In the genomic region with DNA sequence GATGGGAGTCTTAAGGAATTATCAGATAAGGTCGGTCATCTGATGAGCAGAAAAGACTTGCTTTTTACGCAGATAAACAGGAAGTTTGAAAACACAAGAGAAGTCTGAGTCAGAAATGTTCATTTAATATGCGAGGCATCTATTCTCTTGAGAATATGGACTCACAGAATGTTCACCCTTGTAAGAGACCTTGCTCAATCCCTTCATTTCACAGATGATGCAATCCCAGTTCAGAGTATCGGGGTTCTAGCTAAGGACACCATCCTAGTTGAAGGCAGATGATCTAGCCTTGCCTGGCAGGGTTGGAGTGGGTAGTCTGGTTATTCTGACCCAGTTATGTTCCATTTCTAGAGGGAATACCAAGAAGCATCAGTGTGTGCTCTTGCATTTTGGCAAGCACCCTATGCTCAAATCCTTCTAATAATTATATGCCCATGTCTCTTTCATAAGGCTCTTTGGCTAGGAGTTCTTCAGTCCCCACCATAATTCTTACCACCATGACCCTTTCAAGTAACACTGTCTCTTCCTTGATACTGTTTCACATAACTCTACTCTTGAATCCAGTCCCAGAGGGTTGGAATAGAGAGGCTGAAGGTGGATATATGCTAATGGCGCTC, we compare ENCODE assay signal across 8 cellular contexts. TPM values are rescaled to one million over a fixed set of nuclear protein-coding genes. Genes with fewer than 3 reads are reported as not detected.
DNase-seq lines count a peak whose midpoint lies in the region; ATAC-seq, FAIRE-seq and TF ChIP-seq lines count a peak whose summit lies in the region.

No MANE protein-coding gene starts in this region.

- no peak overlapping the region for H3K4me3 ChIP-seq in foreskin fibroblast (ENCODE audit: low read depth in 1 of 2, low read length in 2 of 2)
- H3K4me3 ChIP-seq in smooth muscle cell, result no peak overlapping the region
- no peak overlapping the region for H3K4me3 ChIP-seq in Caco-2 (ENCODE audit: low read depth, low read length)

- intact Hi-C loops in activated CD8-positive, alpha-beta T cell treated with anti-CD3 and anti-CD28 coated beads for 36 hours (cut with micrococcal nuclease), result loop anchor here (5.0 kb wide), 1 partner anchor 42 kb away; the partner anchor contains the start of gene YPEL2
- intact Hi-C loops in Caco-2 (cut with micrococcal nuclease; ENCODE audit: unreplicated experiment), result no loop called here

- peak overlapping the region; percentile 55 for H3K4me3 Mint-ChIP-seq in activated CD8-positive, alpha-beta T cell treated with anti-CD3 and anti-CD28 coated beads for 36 hours
- no peak overlapping the region for H3K4me3 Mint-ChIP-seq in Caco-2 (ENCODE audit: unreplicated experiment)

- no peak overlapping the region for H3K4me2 ChIP-seq in smooth muscle cell

- peak overlapping the region; percentile 91 for H3K27ac Mint-ChIP-seq in activated CD8-positive, alpha-beta T cell treated with anti-CD3 and anti-CD28 coated beads for 36 hours
- H3K27ac Mint-ChIP-seq in Caco-2 (ENCODE audit: unreplicated experiment), result no peak overlapping the region

- peaks cover 61% of the 10 kb centered on the region for H3K4me1 Mint-ChIP-seq in activated CD8-positive, alpha-beta T cell treated with anti-CD3 and anti-CD28 coated beads for 36 hours (ENCODE audit: low read depth)
- H3K4me1 Mint-ChIP-seq in Caco-2 (ENCODE audit: low read depth, unreplicated experiment), result peaks cover 14% of the 10 kb centered on the region

- POLR2A ChIA-PET in activated CD8-positive, alpha-beta T cell treated with anti-CD3 and anti-CD28 coated beads for 36 hours (lab: Charles Lee), result interaction anchor here (0.7 to 2.3 kb wide), 4 partner anchors 9 to 346 kb away, joined by 3 to 11 read pairs (median 4); no protein-coding TSS in a partner anchor
- POLR2A ChIA-PET in Caco-2 (lab: Charles Lee), result no interaction called here

- H2AFZ ChIP-seq in smooth muscle cell (ENCODE audit: low read depth), result no peak overlapping the region

- no peak for TF ChIP-seq CTCF in activated CD8-positive, alpha-beta T cell treated with anti-CD3 and anti-CD28 coated beads for 36 hours (IDR thresholded peaks at IDR 0.05)
- TF ChIP-seq CTCF in foreskin fibroblast (IDR thresholded peaks at IDR 0.05; ENCODE audit: low read depth, low read length) (no peak), smooth muscle cell (IDR thresholded peaks at IDR 0.05; ENCODE audit: borderline replicate concordance, insufficient read depth, poor library complexity, severe bottlenecking) (no peak), Caco-2 (IDR thresholded peaks at IDR 0.05; ENCODE audit: insufficient read depth in 1 of 2, low read depth in 1 of 2, low read length in 1 of 2, severe bottlenecking in 1 of 2, unreplicated experiment in 1 of 2) (no peak)

- H3K4me1 ChIP-seq in smooth muscle cell (ENCODE audit: low read depth), result peaks cover 45% of the 10 kb centered on the region
- peaks cover 7% of the 10 kb centered on the region; the same call in 1 of the 2 replicates for H3K4me1 ChIP-seq in Caco-2

- CTCF ChIA-PET in activated CD8-positive, alpha-beta T cell treated with anti-CD3 and anti-CD28 coated beads for 36 hours (lab: Charles Lee), result interaction anchor here (1.2 to 2.2 kb wide), 3 partner anchors 41 to 54 kb away, joined by 4 to 7 read pairs (median 6); no protein-coding TSS in a partner anchor
- CTCF ChIA-PET in Caco-2 (lab: Charles Lee), result no interaction called here

- H3K9me3 ChIP-seq in smooth muscle cell (replicated peaks; ENCODE audit: low read depth) (no peaks in the 10 kb centered on the region), Caco-2 (no peaks in the 10 kb centered on the region)

- peaks cover 3% of the 10 kb centered on the region for H3K36me3 Mint-ChIP-seq in activated CD8-positive, alpha-beta T cell treated with anti-CD3 and anti-CD28 coated beads for 36 hours (ENCODE audit: low read depth)
- H3K36me3 Mint-ChIP-seq in Caco-2 (ENCODE audit: insufficient read depth, unreplicated experiment), result no peaks in the 10 kb centered on the region

- TF ChIP-seq POLR2A in GM12892 (IDR thresholded peaks at IDR 0.05; ENCODE audit: low read depth, low read length), result no peak

- H3K9ac ChIP-seq in smooth muscle cell (ENCODE audit: low read depth), result no peak overlapping the region

- peak; percentile 32 for ATAC-seq in activated CD8-positive, alpha-beta T cell treated with anti-CD3 and anti-CD28 coated beads for 36 hours
- no peak for ATAC-seq in GM21367 (IDR thresholded peaks at IDR 0.05; ENCODE audit: unreplicated experiment)

- H3K36me3 ChIP-seq in smooth muscle cell (ENCODE audit: low read depth), result no peaks in the 10 kb centered on the region
- no peaks in the 10 kb centered on the region; the same call in 1 of the 2 replicates for H3K36me3 ChIP-seq in Caco-2 (ENCODE audit: control insufficient read depth, insufficient read depth, low read length)

- no peaks in the 10 kb centered on the region for H4K20me1 ChIP-seq in smooth muscle cell (ENCODE audit: low read depth)

- 50% methylated on average over 5 of the region's 5 CpGs for WGBS in smooth muscle cell (ENCODE audit: low lambda C conversion rate)

- H3K27me3 Mint-ChIP-seq in activated CD8-positive, alpha-beta T cell treated with anti-CD3 and anti-CD28 coated beads for 36 hours, result no peaks in the 10 kb centered on the region
- H3K27me3 Mint-ChIP-seq in Caco-2 (ENCODE audit: insufficient read depth, unreplicated experiment), result no peaks in the 10 kb centered on the region

- no peaks in the 10 kb centered on the region for H3K9me3 Mint-ChIP-seq in activated CD8-positive, alpha-beta T cell treated with anti-CD3 and anti-CD28 coated beads for 36 hours
- no peaks in the 10 kb centered on the region for H3K9me3 Mint-ChIP-seq in Caco-2 (ENCODE audit: unreplicated experiment)

- H3K27me3 ChIP-seq in smooth muscle cell (ENCODE audit: low read depth) (no peaks in the 10 kb centered on the region), Caco-2 (replicated peaks; ENCODE audit: control insufficient read depth, insufficient read depth, low read length) (no peaks in the 10 kb centered on the region)

- peak; percentile 24 for FAIRE-seq in GM12892 (lab: Jason Lieb, UNC)

- peak overlapping the region; percentile 65 for H3K27ac ChIP-seq in smooth muscle cell (ENCODE audit: low read depth)

- DNase-seq in GM12892 (ENCODE audit: insufficient read length), result no peak
- no peak for DNase-seq in activated CD8-positive, alpha-beta T cell treated with anti-CD3 and anti-CD28 coated beads for 36 hours
- DNase-seq in foreskin fibroblast, result peak; percentile 72 to 84
- DNase-seq in smooth muscle cell (lab: John Stamatoyannopoulos, UW; ENCODE audit: unreplicated experiment), result no peak
- DNase-seq in midbrain (lab: John Stamatoyannopoulos, UW), result no peak
- no peak for DNase-seq in Caco-2
- no peak for DNase-seq in ureter (ENCODE audit: low spot score)

- BruUV-seq in Caco-2 (replicated peaks; lab: Mats Ljungman, UMichigan), result no TSS peak

- peaks cover 23% of the 10 kb centered on the region for H3K79me2 ChIP-seq in smooth muscle cell (ENCODE audit: low read depth)

- H3F3A ChIP-seq in smooth muscle cell (ENCODE audit: low read depth), result peaks cover 13% of the 10 kb centered on the region

RNA-seq across cellular contexts. Expression of gene YPEL2, which starts 42.5 kb away (rescaled TPM):
- polyA plus RNA-seq in GM12892 (2012; ENCODE audit: missing spikeins), result 2.0 TPM
- total RNA-seq in activated CD8-positive, alpha-beta T cell treated with anti-CD3 and anti-CD28 coated beads for 36 hours, result 1 to 10 TPM; 4.2 to 4.9 TPM
- 8.0 and 9.6 TPM in 2 replicates for total RNA-seq in smooth muscle cell
- 4.0 and 8.2 TPM in 2 replicates for polyA plus RNA-seq in smooth muscle cell
- total RNA-seq in Caco-2 (2022), result 2.9 and 4.5 TPM in 2 replicates
- 29.4 TPM for total RNA-seq in ureter

Comparison
In these comparisons a context has a peak if more than half of its experiments do, and no peak if none do; other contexts are left out.
1. DNase-seq: peak in foreskin fibroblast (2 of 2); none in GM12892 (single experiment), activated CD8-positive, alpha-beta T cell treated with anti-CD3 and anti-CD28 coated beads for 36 hours (single experiment), smooth muscle cell (single experiment), midbrain (single experiment), Caco-2 (0 of 2) and ureter (single experiment).